Comparison of ENCODE assay signal across 1 cellular context in the genomic region with DNA sequence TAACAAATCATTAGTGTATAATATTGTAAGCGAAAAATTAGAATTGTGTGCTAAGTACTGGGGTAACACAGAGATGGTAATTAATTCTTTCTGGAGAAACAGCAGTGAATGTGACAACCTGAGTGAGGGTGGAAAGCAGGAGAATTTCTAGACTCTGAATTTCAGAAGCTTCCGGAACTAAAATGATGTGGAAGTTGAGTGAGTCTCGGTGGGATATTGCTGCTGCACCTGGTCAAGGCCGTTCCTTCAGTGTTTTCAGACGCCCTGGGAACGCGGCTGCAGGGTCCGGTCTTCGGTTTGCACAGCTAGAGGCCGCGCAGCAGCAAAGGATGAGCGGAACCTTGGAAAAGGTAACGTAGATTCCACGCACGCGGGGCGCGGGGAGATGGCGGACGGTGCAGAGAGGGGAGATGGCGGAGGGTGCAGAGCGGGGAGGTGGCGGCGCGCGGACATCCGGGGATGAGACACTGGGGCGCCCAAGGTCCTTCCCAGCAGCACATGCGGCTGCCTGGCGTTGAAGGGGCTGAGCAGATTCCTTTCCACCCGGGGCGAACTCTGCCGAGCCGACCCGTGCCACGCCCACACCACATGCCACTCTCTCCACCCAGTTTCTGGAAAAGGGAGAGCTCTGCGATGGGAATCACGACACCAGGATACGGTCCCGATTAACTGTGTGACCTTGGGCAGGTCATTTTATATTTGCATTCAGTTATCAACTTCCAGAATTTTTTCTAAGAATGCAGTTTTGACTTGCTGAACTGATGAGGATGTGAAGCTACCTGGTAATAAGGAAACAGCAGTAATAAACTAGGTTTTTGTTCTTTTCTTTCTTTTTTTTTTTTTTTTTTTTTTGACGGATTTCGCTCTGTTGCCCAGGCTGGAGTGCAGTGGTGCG.
TF ChIP-seq lines count a peak whose summit lies in the region.

A gene (plus strand): TSS at position 232 of the 895 bp plus-strand sequence. CDS start 98 bp downstream, at position 330.

TF ChIP-seq in HepG2, 621 proteins besides CTCF, POLR2A, EP300 and RAD21 (continued from another document and continues in another):
- TF ChIP-seq, protein P1, sequence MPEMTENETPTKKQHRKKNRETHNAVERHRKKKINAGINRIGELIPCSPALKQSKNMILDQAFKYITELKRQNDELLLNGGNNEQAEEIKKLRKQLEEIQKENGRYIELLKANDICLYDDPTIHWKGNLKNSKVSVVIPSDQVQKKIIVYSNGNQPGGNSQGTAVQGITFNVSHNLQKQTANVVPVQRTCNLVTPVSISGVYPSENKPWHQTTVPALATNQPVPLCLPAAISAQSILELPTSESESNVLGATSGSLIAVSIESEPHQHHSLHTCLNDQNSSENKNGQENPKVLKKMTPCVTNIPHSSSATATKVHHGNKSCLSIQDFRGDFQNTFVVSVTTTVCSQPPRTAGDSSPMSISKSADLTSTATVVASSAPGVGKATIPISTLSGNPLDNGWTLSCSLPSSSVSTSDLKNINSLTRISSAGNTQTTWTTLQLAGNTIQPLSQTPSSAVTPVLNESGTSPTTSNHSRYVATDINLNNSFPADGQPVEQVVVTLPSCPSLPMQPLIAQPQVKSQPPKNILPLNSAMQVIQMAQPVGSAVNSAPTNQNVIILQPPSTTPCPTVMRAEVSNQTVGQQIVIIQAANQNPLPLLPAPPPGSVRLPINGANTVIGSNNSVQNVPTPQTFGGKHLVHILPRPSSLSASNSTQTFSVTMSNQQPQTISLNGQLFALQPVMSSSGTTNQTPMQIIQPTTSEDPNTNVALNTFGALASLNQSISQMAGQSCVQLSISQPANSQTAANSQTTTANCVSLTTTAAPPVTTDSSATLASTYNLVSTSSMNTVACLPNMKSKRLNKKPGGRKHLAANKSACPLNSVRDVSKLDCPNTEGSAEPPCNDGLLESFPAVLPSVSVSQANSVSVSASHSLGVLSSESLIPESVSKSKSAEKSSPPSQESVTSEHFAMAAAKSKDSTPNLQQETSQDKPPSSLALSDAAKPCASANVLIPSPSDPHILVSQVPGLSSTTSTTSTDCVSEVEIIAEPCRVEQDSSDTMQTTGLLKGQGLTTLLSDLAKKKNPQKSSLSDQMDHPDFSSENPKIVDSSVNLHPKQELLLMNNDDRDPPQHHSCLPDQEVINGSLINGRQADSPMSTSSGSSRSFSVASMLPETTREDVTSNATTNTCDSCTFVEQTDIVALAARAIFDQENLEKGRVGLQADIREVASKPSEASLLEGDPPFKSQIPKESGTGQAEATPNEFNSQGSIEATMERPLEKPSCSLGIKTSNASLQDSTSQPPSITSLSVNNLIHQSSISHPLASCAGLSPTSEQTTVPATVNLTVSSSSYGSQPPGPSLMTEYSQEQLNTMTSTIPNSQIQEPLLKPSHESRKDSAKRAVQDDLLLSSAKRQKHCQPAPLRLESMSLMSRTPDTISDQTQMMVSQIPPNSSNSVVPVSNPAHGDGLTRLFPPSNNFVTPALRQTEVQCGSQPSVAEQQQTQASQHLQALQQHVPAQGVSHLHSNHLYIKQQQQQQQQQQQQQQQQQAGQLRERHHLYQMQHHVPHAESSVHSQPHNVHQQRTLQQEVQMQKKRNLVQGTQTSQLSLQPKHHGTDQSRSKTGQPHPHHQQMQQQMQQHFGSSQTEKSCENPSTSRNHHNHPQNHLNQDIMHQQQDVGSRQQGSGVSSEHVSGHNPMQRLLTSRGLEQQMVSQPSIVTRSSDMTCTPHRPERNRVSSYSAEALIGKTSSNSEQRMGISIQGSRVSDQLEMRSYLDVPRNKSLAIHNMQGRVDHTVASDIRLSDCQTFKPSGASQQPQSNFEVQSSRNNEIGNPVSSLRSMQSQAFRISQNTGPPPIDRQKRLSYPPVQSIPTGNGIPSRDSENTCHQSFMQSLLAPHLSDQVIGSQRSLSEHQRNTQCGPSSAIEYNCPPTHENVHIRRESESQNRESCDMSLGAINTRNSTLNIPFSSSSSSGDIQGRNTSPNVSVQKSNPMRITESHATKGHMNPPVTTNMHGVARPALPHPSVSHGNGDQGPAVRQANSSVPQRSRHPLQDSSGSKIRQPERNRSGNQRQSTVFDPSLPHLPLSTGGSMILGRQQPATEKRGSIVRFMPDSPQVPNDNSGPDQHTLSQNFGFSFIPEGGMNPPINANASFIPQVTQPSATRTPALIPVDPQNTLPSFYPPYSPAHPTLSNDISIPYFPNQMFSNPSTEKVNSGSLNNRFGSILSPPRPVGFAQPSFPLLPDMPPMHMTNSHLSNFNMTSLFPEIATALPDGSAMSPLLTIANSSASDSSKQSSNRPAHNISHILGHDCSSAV (CRISPR knock-in tag; IDR thresholded peaks at IDR 0.05; ENCODE audit: borderline replicate concordance), result no peak
- TF ChIP-seq ETV5 (CRISPR knock-in tag; IDR thresholded peaks at IDR 0.05; ENCODE audit: borderline replicate concordance) (peak; percentile 80), ZNF441 (CRISPR knock-in tag; IDR thresholded peaks at IDR 0.05; ENCODE audit: borderline replicate concordance) (peak; percentile 75; the same call in 1 of the 2 replicates), TCF7 (IDR thresholded peaks at IDR 0.05; ENCODE audit: low read depth) (no peak), CHD4 (IDR thresholded peaks at IDR 0.05; ENCODE audit: borderline replicate concordance, low read length) (no peak), CENPT (CRISPR knock-in tag; IDR thresholded peaks at IDR 0.05; ENCODE audit: low read depth) (no peak), ZZZ3 (CRISPR knock-in tag; IDR thresholded peaks at IDR 0.05; ENCODE audit: borderline replicate concordance) (peak; percentile 88; the same call in 1 of the 2 replicates), KDM3A (CRISPR knock-in tag; IDR thresholded peaks at IDR 0.05; ENCODE audit: low read depth) (peak; percentile 19; the same call in 1 of the 2 replicates), ZNF841 (CRISPR knock-in tag; IDR thresholded peaks at IDR 0.05; ENCODE audit: borderline replicate concordance) (no peak), LCORL (IDR thresholded peaks at IDR 0.05) (no peak; the same call in 1 of the 2 replicates), LCORL (CRISPR knock-in tag; IDR thresholded peaks at IDR 0.05) (peak; percentile 76; the same call in 1 of the 2 replicates), ERF (CRISPR knock-in tag; IDR thresholded peaks at IDR 0.05) (no peak), ZNF543 (CRISPR knock-in tag; IDR thresholded peaks at IDR 0.05) (peak; percentile 65; the same call in 1 of the 2 replicates), ZNF383 (CRISPR knock-in tag; IDR thresholded peaks at IDR 0.05; ENCODE audit: borderline replicate concordance) (0 out of 2 replicates have a peak, but pooled peaks have one; percentile 20), NCOA2 (CRISPR knock-in tag; IDR thresholded peaks at IDR 0.05) (peak; percentile 58), HIVEP1 (CRISPR knock-in tag; IDR thresholded peaks at IDR 0.05) (peak; percentile 79; the same call in 1 of the 2 replicates), ZNF501 (CRISPR knock-in tag; IDR thresholded peaks at IDR 0.05) (peak; percentile 93)
- TF ChIP-seq, protein P2, sequence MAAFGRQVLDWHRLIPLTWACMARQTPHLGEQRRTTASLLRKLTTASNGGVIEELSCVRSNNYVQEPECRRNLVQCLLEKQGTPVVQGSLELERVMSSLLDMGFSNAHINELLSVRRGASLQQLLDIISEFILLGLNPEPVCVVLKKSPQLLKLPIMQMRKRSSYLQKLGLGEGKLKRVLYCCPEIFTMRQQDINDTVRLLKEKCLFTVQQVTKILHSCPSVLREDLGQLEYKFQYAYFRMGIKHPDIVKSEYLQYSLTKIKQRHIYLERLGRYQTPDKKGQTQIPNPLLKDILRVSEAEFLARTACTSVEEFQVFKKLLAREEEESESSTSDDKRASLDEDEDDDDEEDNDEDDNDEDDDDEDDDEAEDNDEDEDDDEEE (CRISPR knock-in tag; IDR thresholded peaks at IDR 0.05), result peak; percentile 89
- TF ChIP-seq, protein P3, sequence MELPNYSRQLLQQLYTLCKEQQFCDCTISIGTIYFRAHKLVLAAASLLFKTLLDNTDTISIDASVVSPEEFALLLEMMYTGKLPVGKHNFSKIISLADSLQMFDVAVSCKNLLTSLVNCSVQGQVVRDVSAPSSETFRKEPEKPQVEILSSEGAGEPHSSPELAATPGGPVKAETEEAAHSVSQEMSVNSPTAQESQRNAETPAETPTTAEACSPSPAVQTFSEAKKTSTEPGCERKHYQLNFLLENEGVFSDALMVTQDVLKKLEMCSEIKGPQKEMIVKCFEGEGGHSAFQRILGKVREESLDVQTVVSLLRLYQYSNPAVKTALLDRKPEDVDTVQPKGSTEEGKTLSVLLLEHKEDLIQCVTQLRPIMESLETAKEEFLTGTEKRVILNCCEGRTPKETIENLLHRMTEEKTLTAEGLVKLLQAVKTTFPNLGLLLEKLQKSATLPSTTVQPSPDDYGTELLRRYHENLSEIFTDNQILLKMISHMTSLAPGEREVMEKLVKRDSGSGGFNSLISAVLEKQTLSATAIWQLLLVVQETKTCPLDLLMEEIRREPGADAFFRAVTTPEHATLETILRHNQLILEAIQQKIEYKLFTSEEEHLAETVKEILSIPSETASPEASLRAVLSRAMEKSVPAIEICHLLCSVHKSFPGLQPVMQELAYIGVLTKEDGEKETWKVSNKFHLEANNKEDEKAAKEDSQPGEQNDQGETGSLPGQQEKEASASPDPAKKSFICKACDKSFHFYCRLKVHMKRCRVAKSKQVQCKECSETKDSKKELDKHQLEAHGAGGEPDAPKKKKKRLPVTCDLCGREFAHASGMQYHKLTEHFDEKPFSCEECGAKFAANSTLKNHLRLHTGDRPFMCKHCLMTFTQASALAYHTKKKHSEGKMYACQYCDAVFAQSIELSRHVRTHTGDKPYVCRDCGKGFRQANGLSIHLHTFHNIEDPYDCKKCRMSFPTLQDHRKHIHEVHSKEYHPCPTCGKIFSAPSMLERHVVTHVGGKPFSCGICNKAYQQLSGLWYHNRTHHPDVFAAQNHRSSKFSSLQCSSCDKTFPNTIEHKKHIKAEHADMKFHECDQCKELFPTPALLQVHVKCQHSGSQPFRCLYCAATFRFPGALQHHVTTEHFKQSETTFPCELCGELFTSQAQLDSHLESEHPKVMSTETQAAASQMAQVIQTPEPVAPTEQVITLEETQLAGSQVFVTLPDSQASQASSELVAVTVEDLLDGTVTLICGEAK (IDR thresholded peaks at IDR 0.05), result peak; percentile 62
- TF ChIP-seq, protein P3 (CRISPR knock-in tag; IDR thresholded peaks at IDR 0.05), result peak; percentile 89
- TF ChIP-seq, protein P4, sequence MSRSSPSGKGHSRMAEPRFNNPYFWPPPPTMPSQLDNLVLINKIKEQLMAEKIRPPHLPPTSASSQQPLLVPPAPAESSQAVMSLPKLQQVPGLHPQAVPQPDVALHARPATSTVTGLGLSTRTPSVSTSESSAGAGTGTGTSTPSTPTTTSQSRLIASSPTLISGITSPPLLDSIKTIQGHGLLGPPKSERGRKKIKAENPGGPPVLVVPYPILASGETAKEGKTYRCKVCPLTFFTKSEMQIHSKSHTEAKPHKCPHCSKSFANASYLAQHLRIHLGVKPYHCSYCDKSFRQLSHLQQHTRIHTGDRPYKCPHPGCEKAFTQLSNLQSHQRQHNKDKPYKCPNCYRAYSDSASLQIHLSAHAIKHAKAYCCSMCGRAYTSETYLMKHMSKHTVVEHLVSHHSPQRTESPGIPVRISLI (CRISPR knock-in tag; IDR thresholded peaks at IDR 0.05; ENCODE audit: borderline replicate concordance), result peak; percentile 68; the same call in 1 of the 2 replicates
- TF ChIP-seq, protein P5, sequence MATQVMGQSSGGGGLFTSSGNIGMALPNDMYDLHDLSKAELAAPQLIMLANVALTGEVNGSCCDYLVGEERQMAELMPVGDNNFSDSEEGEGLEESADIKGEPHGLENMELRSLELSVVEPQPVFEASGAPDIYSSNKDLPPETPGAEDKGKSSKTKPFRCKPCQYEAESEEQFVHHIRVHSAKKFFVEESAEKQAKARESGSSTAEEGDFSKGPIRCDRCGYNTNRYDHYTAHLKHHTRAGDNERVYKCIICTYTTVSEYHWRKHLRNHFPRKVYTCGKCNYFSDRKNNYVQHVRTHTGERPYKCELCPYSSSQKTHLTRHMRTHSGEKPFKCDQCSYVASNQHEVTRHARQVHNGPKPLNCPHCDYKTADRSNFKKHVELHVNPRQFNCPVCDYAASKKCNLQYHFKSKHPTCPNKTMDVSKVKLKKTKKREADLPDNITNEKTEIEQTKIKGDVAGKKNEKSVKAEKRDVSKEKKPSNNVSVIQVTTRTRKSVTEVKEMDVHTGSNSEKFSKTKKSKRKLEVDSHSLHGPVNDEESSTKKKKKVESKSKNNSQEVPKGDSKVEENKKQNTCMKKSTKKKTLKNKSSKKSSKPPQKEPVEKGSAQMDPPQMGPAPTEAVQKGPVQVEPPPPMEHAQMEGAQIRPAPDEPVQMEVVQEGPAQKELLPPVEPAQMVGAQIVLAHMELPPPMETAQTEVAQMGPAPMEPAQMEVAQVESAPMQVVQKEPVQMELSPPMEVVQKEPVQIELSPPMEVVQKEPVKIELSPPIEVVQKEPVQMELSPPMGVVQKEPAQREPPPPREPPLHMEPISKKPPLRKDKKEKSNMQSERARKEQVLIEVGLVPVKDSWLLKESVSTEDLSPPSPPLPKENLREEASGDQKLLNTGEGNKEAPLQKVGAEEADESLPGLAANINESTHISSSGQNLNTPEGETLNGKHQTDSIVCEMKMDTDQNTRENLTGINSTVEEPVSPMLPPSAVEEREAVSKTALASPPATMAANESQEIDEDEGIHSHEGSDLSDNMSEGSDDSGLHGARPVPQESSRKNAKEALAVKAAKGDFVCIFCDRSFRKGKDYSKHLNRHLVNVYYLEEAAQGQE (IDR thresholded peaks at IDR 0.05; ENCODE audit: borderline replicate concordance in 1 of 2, low read depth in 1 of 2, low read length in 2 of 2), result peak in 1 of 2 experiments; percentile 60; a peak in 1 of 4 replicates
